18 cellular contexts compared by ENCODE assay signal in the genomic region with DNA sequence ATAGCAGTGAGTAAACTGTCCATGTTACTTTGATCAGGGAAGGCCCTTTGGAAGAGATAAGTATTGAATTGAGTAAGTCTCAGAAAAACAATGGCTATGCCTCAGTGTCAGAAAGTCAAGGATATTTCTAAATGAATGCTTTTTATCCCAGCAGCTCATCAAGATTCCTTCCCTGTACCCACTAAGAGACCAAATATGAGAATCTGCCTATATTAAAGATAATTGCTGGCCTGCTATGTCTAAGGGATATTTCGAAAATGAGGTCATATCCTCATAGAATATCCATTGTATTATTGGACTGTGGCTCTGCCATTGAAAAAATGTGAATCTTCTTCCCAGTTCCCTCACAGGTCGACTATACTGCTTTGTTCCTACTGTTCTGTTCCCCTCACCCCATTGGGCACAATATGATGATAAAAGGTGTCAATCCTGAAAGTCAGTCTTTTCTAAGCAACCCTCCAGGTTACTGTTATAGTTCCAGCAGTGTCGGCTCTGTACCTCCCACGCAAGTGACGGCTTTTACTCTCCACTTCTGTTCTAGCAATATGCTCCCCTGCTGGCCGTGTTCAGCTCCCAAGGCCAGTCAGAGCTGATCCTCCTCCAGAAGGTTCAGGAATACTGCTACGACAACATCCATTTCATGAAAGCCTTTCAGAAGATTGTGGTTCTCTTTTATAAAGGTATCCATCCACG. TPM values are rescaled to one million over a fixed set of nuclear protein-coding genes. Genes with fewer than 3 reads are reported as not detected.
DNase-seq lines count a peak whose midpoint lies in the region; ATAC-seq and TF ChIP-seq lines count a peak whose summit lies in the region.
"Had no signal": no experiment of that assay in that cellular context is flagged by ENCODE, and none has a peak within 500 bp of the region (broad histone marks: within the 10 kb centered on the region; RNA-seq: fewer than 3 reads in every experiment).

No MANE protein-coding gene starts in this region.

- no peaks in the 10 kb centered on the region for H3K9me2 ChIP-seq in hepatocyte (replicated peaks; ENCODE audit: insufficient read depth)

- no peak overlapping the region for H3K4me3 Mint-ChIP-seq in MCF 10A (ENCODE audit: unreplicated experiment)
- peak overlapping the region in 1 of 5 experiments; percentile 26 for H3K4me3 Mint-ChIP-seq in brain
- H3K4me3 Mint-ChIP-seq: CD8-positive, alpha-beta T cell; stimulated activated effector memory CD8-positive, alpha-beta T cell treated with anti-CD3 and anti-CD28 coated beads, Interleukin-12 subunit alpha, Interleukin-12 subunit beta, amount 100 ng/mL, for 72 hours; T-helper 2 cell treated with Interferon-gamma antibody and Interleukin-4, amounts not matched to agents 5 μg/mL and 100 μg/mL, for 36 hours had no signal

- BruUV-seq in MCF 10A (replicated peaks; lab: Mats Ljungman, UMichigan), result no TSS peak
- BruUV-seq in mammary epithelial cell (replicated peaks; lab: Mats Ljungman, UMichigan), result no TSS peak

- H3K27me3 ChIP-seq in mammary epithelial cell (ENCODE audit: insufficient read depth, low read length) (no peaks in the 10 kb centered on the region), hepatocyte (no peaks in the 10 kb centered on the region)
- H3K27me3 ChIP-seq: spleen, tibial nerve had no signal

- no peaks in the 10 kb centered on the region for H4K20me1 ChIP-seq in mammary epithelial cell (ENCODE audit: insufficient read depth, low read length)
- no peaks in the 10 kb centered on the region for H4K20me1 ChIP-seq in hepatocyte (ENCODE audit: insufficient read depth, poor library complexity, severe bottlenecking)

- H3K27ac Mint-ChIP-seq in MCF 10A (ENCODE audit: low read depth, unreplicated experiment), result peak overlapping the region; percentile 26
- peak overlapping the region; percentile 5 to 69 (median 23) for H3K27ac Mint-ChIP-seq in brain
- H3K27ac Mint-ChIP-seq: CD8-positive, alpha-beta T cell; stimulated activated effector memory CD8-positive, alpha-beta T cell treated with anti-CD3 and anti-CD28 coated beads, Interleukin-12 subunit alpha, Interleukin-12 subunit beta, amount 100 ng/mL, for 72 hours; T-helper 2 cell treated with Interferon-gamma antibody and Interleukin-4, amounts not matched to agents 5 μg/mL and 100 μg/mL, for 36 hours had no signal

- H3K4me1 ChIP-seq in mammary epithelial cell (ENCODE audit: insufficient read depth, low read length) (no peaks in the 10 kb centered on the region), hepatocyte (ENCODE audit: insufficient read depth) (no peaks in the 10 kb centered on the region)
- H3K4me1 ChIP-seq: spleen had no signal

- H3K9me3 Mint-ChIP-seq in MCF 10A (ENCODE audit: unreplicated experiment), result no peaks in the 10 kb centered on the region
- no peaks in the 10 kb centered on the region for H3K9me3 Mint-ChIP-seq in brain
- H3K9me3 Mint-ChIP-seq: CD8-positive, alpha-beta T cell; stimulated activated effector memory CD8-positive, alpha-beta T cell treated with anti-CD3 and anti-CD28 coated beads, Interleukin-12 subunit alpha, Interleukin-12 subunit beta, amount 100 ng/mL, for 72 hours; T-helper 2 cell treated with Interferon-gamma antibody and Interleukin-4, amounts not matched to agents 5 μg/mL and 100 μg/mL, for 36 hours had no signal

- dilution Hi-C loops in mammary epithelial cell (cut with HindIII; ENCODE audit: low sequenced_read_pairs), result no loop called here

- H2AFZ ChIP-seq in mammary epithelial cell (ENCODE audit: low read depth, low read length) (no peak overlapping the region), hepatocyte (no peak overlapping the region)

- no peaks in the 10 kb centered on the region for H3K79me2 ChIP-seq in mammary epithelial cell (ENCODE audit: insufficient read depth, low read length)
- H3K79me2 ChIP-seq in hepatocyte, result no peaks in the 10 kb centered on the region

- no peak for TF ChIP-seq POLR2A in erythroblast (IDR thresholded peaks at IDR 0.05; ENCODE audit: low read length)

- intact Hi-C loops in MCF 10A (cut with micrococcal nuclease) (no loop called here), mammary epithelial cell (cut with micrococcal nuclease) (loop anchor here (5.0 kb wide), 2 partner anchors 50 to 55 kb away; a partner anchor contains a TSS)

- H3K4me3 ChIP-seq in mammary epithelial cell (replicated peaks in 1 of 3; ENCODE audit: insufficient read depth in 1 of 3, low read depth in 2 of 3, low read length in 3 of 3), result no peak overlapping the region
- no peak overlapping the region for H3K4me3 ChIP-seq in hepatocyte
- H3K4me3 ChIP-seq: spleen, tibial nerve had no signal

- in situ Hi-C loops in mammary epithelial cell (cut with MboI; ENCODE audit: low sequenced_read_pairs in 2 of 2), result loop anchor here in 1 of 2 donors (10.0 kb wide), 1 partner anchor 217 kb away; no protein-coding TSS in a partner anchor

- no peak for DNase-seq in MCF 10A (ENCODE audit: unreplicated experiment)
- DNase-seq in mammary epithelial cell, result no peak
- peak; percentile 55 for DNase-seq in iris pigment epithelial cell (ENCODE audit: low read depth)
- no peak for DNase-seq in hepatocyte (ENCODE audit: low spot score)
- no peak for DNase-seq in erythroblast (lab: John Stamatoyannopoulos, UW)
- no peak for DNase-seq in NCI-H1930 (lab: John Stamatoyannopoulos, UW)
- DNase-seq: 8988T; activated CD4-positive, alpha-beta T cell treated with anti-CD3 and anti-CD28 coated beads for 1 hour; CD8-positive, alpha-beta T cell; left ventricle myocardium superior; NCI-H1694; NCI-H524; spleen had no signal

- WGBS in mammary epithelial cell (ENCODE audit: low coverage, missing lambda C conversion rate), result 62% methylated on average over 5 of the region's 8 CpGs
- 95% methylated on average over 8 of the region's 8 CpGs for WGBS in hepatocyte (ENCODE audit: low lambda C conversion rate, missing lambda C conversion rate)

- ATAC-seq in GM19455 (IDR thresholded peaks at IDR 0.05; ENCODE audit: unreplicated experiment), result no peak
- ATAC-seq: CD8-positive, alpha-beta T cell; left ventricle myocardium superior; stimulated activated effector memory CD8-positive, alpha-beta T cell treated with anti-CD3 and anti-CD28 coated beads, Interleukin-12 subunit alpha, Interleukin-12 subunit beta, amount 100 ng/mL, for 72 hours had no signal

- peaks cover 41% of the 10 kb centered on the region for H3K36me3 ChIP-seq in mammary epithelial cell (ENCODE audit: insufficient read depth, low read length)
- H3K36me3 ChIP-seq in hepatocyte (replicated peaks; ENCODE audit: insufficient read depth, low read depth), result peaks cover 5% of the 10 kb centered on the region

- H3K9me3 ChIP-seq in mammary epithelial cell (replicated peaks; ENCODE audit: insufficient read depth, low read length) (no peaks in the 10 kb centered on the region), hepatocyte (ENCODE audit: low read depth) (no peaks in the 10 kb centered on the region)
- H3K9me3 ChIP-seq: spleen, tibial nerve had no signal

- H3K27ac ChIP-seq in mammary epithelial cell (ENCODE audit: insufficient read depth, low read depth, low read length) (no peak overlapping the region), hepatocyte (no peak overlapping the region)
- H3K27ac ChIP-seq: spleen, tibial nerve had no signal

- POLR2A ChIA-PET in MCF 10A (lab: Yijun Ruan, JAX), result interaction anchor here (0.6 to 0.9 kb wide), 2 partner anchors 42 to 43 kb away, joined by 5 read pairs; no protein-coding TSS in a partner anchor

- no peaks in the 10 kb centered on the region for H3K4me1 Mint-ChIP-seq in MCF 10A (ENCODE audit: insufficient read depth, unreplicated experiment)
- peaks cover 21% of the 10 kb centered on the region for H3K4me1 Mint-ChIP-seq in brain
- H3K4me1 Mint-ChIP-seq: stimulated activated effector memory CD8-positive, alpha-beta T cell treated with anti-CD3 and anti-CD28 coated beads, Interleukin-12 subunit alpha, Interleukin-12 subunit beta, amount 100 ng/mL, for 72 hours had no signal

- CTCF ChIA-PET in MCF 10A (lab: Yijun Ruan, JAX) (interaction anchor here (0.6 to 2.0 kb wide), 9 partner anchors 11 to 910 kb away, joined by 3 to 9 read pairs (median 4); no protein-coding TSS in a partner anchor), mammary epithelial cell (lab: Charles Lee; ENCODE audit: low non-redundant PET) (no interaction called here)

- peaks cover 94% of the 10 kb centered on the region for H3K36me3 Mint-ChIP-seq in MCF 10A (ENCODE audit: insufficient read depth, unreplicated experiment)
- H3K36me3 Mint-ChIP-seq in brain, result peaks cover 83% of the 10 kb centered on the region

- no peak overlapping the region for H3K9ac ChIP-seq in mammary epithelial cell (ENCODE audit: insufficient read depth, low read length)

- TF ChIP-seq CTCF in MCF 10A (IDR thresholded peaks at IDR 0.05; ENCODE audit: unreplicated experiment), result no peak
- no peak for TF ChIP-seq CTCF in mammary epithelial cell (conservative IDR thresholded peaks at IDR 0.05 in 1 of 2, IDR thresholded peaks at IDR 0.05 in 1 of 2; ENCODE audit: extremely low read depth in 1 of 2, insufficient read depth in 1 of 2, low read depth in 1 of 2, low read length in 2 of 2)
- no peak for TF ChIP-seq CTCF in brain (conservative IDR thresholded peaks at IDR 0.05)
- TF ChIP-seq CTCF in hepatocyte (IDR thresholded peaks at IDR 0.05; ENCODE audit: poor library complexity), result no peak

- H3K27me3 Mint-ChIP-seq in MCF 10A (ENCODE audit: insufficient read depth, unreplicated experiment), result no peaks in the 10 kb centered on the region
- no peaks in the 10 kb centered on the region for H3K27me3 Mint-ChIP-seq in brain

- H3K4me2 ChIP-seq in mammary epithelial cell (ENCODE audit: insufficient read depth, low read depth, low read length), result no peak overlapping the region
- H3K4me2 ChIP-seq in hepatocyte, result no peak overlapping the region

RNA-seq across cellular contexts. Expression of a gene that starts 51.7 kb away (rescaled TPM):
- total RNA-seq in MCF 10A (2022) (41.0 and 85.4 TPM in 2 replicates), mammary epithelial cell (10 to 100 TPM; 66.2 to 75.0 TPM), hepatocyte (96.7 and 97.7 TPM in 2 replicates)
- polyA plus RNA-seq in mammary epithelial cell (74.2 TPM), brain (ENCODE audit: insufficient read depth, low read depth, low replicate concordance) (58.3 TPM), hepatocyte (60.5 and 72.1 TPM in 2 replicates)
- polyA minus RNA-seq in mammary epithelial cell, result 38.2 TPM

RNA-seq across cellular contexts. Expression of a gene that starts 52.1 kb away (rescaled TPM):
- 14.3 and 15.3 TPM in 2 replicates for total RNA-seq in MCF 10A (2022)
- 10 to 100 TPM; 11.0 to 24.3 TPM for total RNA-seq in mammary epithelial cell
- 11.3 TPM for polyA plus RNA-seq in mammary epithelial cell
- polyA minus RNA-seq in mammary epithelial cell, result 12.1 TPM
- 14.7 TPM for polyA plus RNA-seq in brain (ENCODE audit: insufficient read depth, low read depth, low replicate concordance)
- total RNA-seq in hepatocyte, result 42.5 and 48.0 TPM in 2 replicates
- 30.7 and 31.5 TPM in 2 replicates for polyA plus RNA-seq in hepatocyte

RNA-seq across cellular contexts. Expression of a gene that starts 55.9 kb away (rescaled TPM):
- total RNA-seq in MCF 10A (2022) (14.0 and 14.1 TPM in 2 replicates), mammary epithelial cell (10 to 100 TPM; 15.3 to 15.7 TPM), hepatocyte (173 and 196 TPM in 2 replicates)
- polyA plus RNA-seq in mammary epithelial cell (10.7 TPM), brain (ENCODE audit: insufficient read depth, low read depth, low replicate concordance) (49.7 TPM), hepatocyte (157 and 164 TPM in 2 replicates)
- 26.3 TPM for polyA minus RNA-seq in mammary epithelial cell

Comparison
In these comparisons a context has a peak if more than half of its experiments do, and no peak if none do; other contexts are left out.
1. RNA of a gene that starts 55.9 kb away (total RNA-seq): 173 to 196 TPM in hepatocyte; 15.3 to 15.7 TPM in mammary epithelial cell and 14.0 to 14.1 TPM in MCF 10A; every median in the first group is over 10 times any median in the second.